In genomic region chr20:54229566-54229965, GRCh38 we compare ENCODE assay signal across 23 cellular contexts. TPM values are rescaled to one million over a fixed set of nuclear protein-coding genes. Genes with fewer than 3 reads are reported as not detected.
"Had no signal": no experiment of that assay in that cellular context is flagged by ENCODE, and none has a peak within 500 bp of the region (broad histone marks: within the 10 kb centered on the region; RNA-seq: fewer than 3 reads in every experiment).

No MANE protein-coding gene starts in this region.

- H3K9me3 ChIP-seq: SK-N-SH had no signal

- H3K9me2 ChIP-seq: SK-N-SH had no signal

- DNase-seq: KBM-7, MV-4-11, NCI-H1048, NCI-H1105, NCI-H1436 treated with DMSO at 0.1 percent for 48 hours, NCI-H1694 treated with DMSO at 0.1 percent for 48 hours, NCI-H1930, NCI-H2081, NCI-H2107, NCI-H2227 treated with DMSO at 0.1 percent for 48 hours, NCI-H524, NCI-H526 treated with DMSO at 0.1 percent for 48 hours, NCI-H748 treated with DMSO at 0.1 percent for 48 hours, SHP77, SK-N-SH, SW 1271 had no signal

- H3K9ac ChIP-seq: SK-N-SH had no signal

- H3K4me2 ChIP-seq: SK-N-SH had no signal

- ATAC-seq: Panc1, PC-3 had no signal

- H3K27ac ChIP-seq: HL-60, RWPE1 had no signal

RNA-seq across cellular contexts. Expression of gene CYP24A1, which starts 55.8 kb away (rescaled TPM):
- total RNA-seq: LHCN-M2, OCI-LY7, SK-MEL-5 had no signal
